In the genomic region with DNA sequence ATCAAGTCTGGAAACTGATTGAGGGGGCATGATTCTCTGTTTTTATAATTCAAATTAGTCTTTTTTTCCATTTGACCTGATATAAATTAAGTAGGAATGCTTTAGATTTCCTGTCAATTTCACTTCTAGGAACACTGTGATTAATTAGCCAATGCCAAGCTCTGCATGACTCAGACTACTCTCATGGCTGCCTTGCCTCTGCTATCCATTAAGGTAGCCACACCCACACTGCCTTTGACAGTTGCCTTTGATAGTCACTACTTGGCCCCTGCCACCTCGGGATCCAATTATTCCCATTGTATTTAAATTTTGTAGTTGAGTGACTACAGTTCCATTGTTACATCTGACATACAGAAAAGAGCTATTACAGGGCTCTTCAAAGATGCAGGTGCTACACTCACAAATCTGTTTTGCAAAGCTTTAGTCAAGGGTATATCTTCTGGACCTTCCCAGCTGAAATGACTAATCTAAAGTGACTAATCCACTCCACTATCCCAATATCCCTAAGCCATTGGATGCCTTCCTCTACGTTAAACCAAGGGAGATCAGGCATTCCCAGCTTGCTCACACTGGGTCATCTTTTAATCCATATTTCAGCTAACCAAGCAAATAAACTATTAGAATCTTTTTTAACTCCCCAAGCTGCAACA, we compare ENCODE assay signal across 1 cellular context.
TF ChIP-seq lines count a peak whose summit lies in the region.

No MANE protein-coding gene starts in this region.

TF ChIP-seq in GM23338, 12 proteins besides CTCF, POLR2A, EP300 and RAD21 (continued from another document):
- TF ChIP-seq ETS1 (IDR thresholded peaks at IDR 0.05): no peak
- TF ChIP-seq JUNB (IDR thresholded peaks at IDR 0.05; ENCODE audit: unreplicated experiment): no peak
- TF ChIP-seq STAT1 (IDR thresholded peaks at IDR 0.05; ENCODE audit: unreplicated experiment): no peak
- TF ChIP-seq, protein P1, sequence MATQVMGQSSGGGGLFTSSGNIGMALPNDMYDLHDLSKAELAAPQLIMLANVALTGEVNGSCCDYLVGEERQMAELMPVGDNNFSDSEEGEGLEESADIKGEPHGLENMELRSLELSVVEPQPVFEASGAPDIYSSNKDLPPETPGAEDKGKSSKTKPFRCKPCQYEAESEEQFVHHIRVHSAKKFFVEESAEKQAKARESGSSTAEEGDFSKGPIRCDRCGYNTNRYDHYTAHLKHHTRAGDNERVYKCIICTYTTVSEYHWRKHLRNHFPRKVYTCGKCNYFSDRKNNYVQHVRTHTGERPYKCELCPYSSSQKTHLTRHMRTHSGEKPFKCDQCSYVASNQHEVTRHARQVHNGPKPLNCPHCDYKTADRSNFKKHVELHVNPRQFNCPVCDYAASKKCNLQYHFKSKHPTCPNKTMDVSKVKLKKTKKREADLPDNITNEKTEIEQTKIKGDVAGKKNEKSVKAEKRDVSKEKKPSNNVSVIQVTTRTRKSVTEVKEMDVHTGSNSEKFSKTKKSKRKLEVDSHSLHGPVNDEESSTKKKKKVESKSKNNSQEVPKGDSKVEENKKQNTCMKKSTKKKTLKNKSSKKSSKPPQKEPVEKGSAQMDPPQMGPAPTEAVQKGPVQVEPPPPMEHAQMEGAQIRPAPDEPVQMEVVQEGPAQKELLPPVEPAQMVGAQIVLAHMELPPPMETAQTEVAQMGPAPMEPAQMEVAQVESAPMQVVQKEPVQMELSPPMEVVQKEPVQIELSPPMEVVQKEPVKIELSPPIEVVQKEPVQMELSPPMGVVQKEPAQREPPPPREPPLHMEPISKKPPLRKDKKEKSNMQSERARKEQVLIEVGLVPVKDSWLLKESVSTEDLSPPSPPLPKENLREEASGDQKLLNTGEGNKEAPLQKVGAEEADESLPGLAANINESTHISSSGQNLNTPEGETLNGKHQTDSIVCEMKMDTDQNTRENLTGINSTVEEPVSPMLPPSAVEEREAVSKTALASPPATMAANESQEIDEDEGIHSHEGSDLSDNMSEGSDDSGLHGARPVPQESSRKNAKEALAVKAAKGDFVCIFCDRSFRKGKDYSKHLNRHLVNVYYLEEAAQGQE (IDR thresholded peaks at IDR 0.05; ENCODE audit: unreplicated experiment): no peak
